ENCODE assay signal across 19 cellular contexts in the genomic region with DNA sequence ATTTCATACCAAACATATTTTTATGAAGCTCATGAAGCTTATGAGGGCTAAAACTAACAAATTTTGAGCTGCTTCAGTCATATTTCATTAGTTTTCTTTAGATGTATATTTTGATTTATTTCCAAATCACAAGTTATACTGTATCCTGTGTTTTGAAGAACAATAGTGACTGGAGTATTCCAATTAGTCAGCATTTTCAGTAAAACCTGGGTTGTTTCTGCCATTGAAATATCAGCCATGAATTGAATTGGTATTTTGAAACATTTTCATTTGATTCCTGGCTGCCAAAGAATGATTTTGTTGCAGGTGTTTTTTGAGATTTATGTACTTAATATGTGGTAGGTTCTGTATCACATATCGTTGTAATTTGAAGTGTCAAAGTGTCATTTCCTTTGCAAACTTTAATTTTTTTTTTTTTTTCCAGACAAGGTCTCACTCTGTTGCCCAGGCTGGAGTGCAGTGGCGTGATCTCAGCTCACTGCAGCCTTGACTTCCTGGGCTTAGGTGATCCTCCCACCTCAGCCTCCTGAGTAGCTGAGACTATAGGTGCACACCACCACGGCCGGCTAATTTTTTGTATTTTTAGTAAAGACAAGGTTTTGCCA.
A peak's percentile ranks its signal among the peaks of the same experiment; 100 is the strongest.
DNase-seq lines count a peak whose midpoint lies in the region; ATAC-seq and TF ChIP-seq lines count a peak whose summit lies in the region.
"Had no signal": no experiment of that assay in that cellular context is flagged by ENCODE, and none has a peak within 500 bp of the region (broad histone marks: within the 10 kb centered on the region; RNA-seq: fewer than 3 reads in every experiment).

No MANE protein-coding gene starts in this region.

- no peak overlapping the region for H2AFZ ChIP-seq in hepatocyte

- H3K9me2 ChIP-seq in hepatocyte (replicated peaks; ENCODE audit: insufficient read depth) = no peaks in the 10 kb centered on the region

- ATAC-seq in WTC11 = no peak
- ATAC-seq in HG03565 (IDR thresholded peaks at IDR 0.05; ENCODE audit: unreplicated experiment) = no peak
- no peak for ATAC-seq in GM21619 (IDR thresholded peaks at IDR 0.05; ENCODE audit: unreplicated experiment)
- ATAC-seq: PC-3 had no signal

- H3K27me3 ChIP-seq in hepatocyte (no peaks in the 10 kb centered on the region), skeletal muscle satellite cell (ENCODE audit: control insufficient read depth, insufficient read depth, low read length) (no peaks in the 10 kb centered on the region)
- H3K27me3 ChIP-seq: BE2C, SJCRH30 had no signal

- peaks cover 22% of the 10 kb centered on the region for H3K4me1 Mint-ChIP-seq in WTC11

- peak overlapping the region; percentile 2 for H3K27ac ChIP-seq in hepatocyte
- H3K27ac ChIP-seq: 22Rv1, SJCRH30 had no signal

- H3K4me3 ChIP-seq in hepatocyte (no peak overlapping the region), skeletal muscle satellite cell (ENCODE audit: low read length) (no peak overlapping the region)
- H3K4me3 ChIP-seq: SJCRH30 had no signal

- no peak overlapping the region for H3K27ac Mint-ChIP-seq in WTC11
- H3K27ac Mint-ChIP-seq: CD4-positive, CD25-positive, alpha-beta regulatory T cell had no signal

- H3K4me1 ChIP-seq in hepatocyte (ENCODE audit: insufficient read depth) (peaks cover 11% of the 10 kb centered on the region), skeletal muscle satellite cell (ENCODE audit: control insufficient read depth, insufficient read depth, low read length) (peaks cover 10% of the 10 kb centered on the region)
- H3K4me1 ChIP-seq: BE2C, SJCRH30 had no signal

- CTCF ChIA-PET in WTC11 (lab: Charles Lee) = interaction anchor here (2.3 kb wide), 1 partner anchor 11 kb away, joined by 12 read pairs; no protein-coding TSS in a partner anchor

- peaks cover 14% of the 10 kb centered on the region for H3K9me3 Mint-ChIP-seq in WTC11

- no peaks in the 10 kb centered on the region for H3K36me3 Mint-ChIP-seq in WTC11
- H3K36me3 Mint-ChIP-seq: CD4-positive, CD25-positive, alpha-beta regulatory T cell had no signal

- H3K36me3 ChIP-seq in hepatocyte (replicated peaks; ENCODE audit: insufficient read depth, low read depth) (no peaks in the 10 kb centered on the region), skeletal muscle satellite cell (ENCODE audit: insufficient read depth, low read length) (no peaks in the 10 kb centered on the region)
- H3K36me3 ChIP-seq: BE2C, SJCRH30 had no signal

- H3K79me2 ChIP-seq in hepatocyte = peaks cover 20% of the 10 kb centered on the region

- POLR2A ChIA-PET in WTC11 (lab: Charles Lee) = no interaction called here

- H3K9me3 ChIP-seq in hepatocyte (ENCODE audit: low read depth) = no peaks in the 10 kb centered on the region
- H3K9me3 ChIP-seq in skeletal muscle satellite cell (replicated peaks; ENCODE audit: low read length) = no peaks in the 10 kb centered on the region
- H3K9me3 ChIP-seq: BE2C had no signal

- no peak overlapping the region for H3K9ac ChIP-seq in skeletal muscle satellite cell (ENCODE audit: low read depth, low read length)

- TF ChIP-seq CTCF in WTC11 (IDR thresholded peaks at IDR 0.05) = no peak
- no peak for TF ChIP-seq CTCF in hepatocyte (IDR thresholded peaks at IDR 0.05; ENCODE audit: poor library complexity)

- no peaks in the 10 kb centered on the region for H4K20me1 ChIP-seq in hepatocyte (ENCODE audit: insufficient read depth, poor library complexity, severe bottlenecking)

- no peaks in the 10 kb centered on the region for H3K27me3 Mint-ChIP-seq in WTC11 (ENCODE audit: low read depth)

- no peak overlapping the region for H3K4me3 Mint-ChIP-seq in WTC11
- H3K4me3 Mint-ChIP-seq: CD4-positive, CD25-positive, alpha-beta regulatory T cell; H9 had no signal

- WGBS in hepatocyte (ENCODE audit: low lambda C conversion rate, missing lambda C conversion rate) = 80% methylated on average over 4 of the region's 4 CpGs

- DNase-seq in NCI-H1105 treated with DMSO at 0.1 percent for 48 hours (lab: John Stamatoyannopoulos, UW) (peak; percentile 42), NCI-H1105 (lab: John Stamatoyannopoulos, UW) (no peak), WTC11 (ENCODE audit: low spot score) (no peak), hepatocyte (ENCODE audit: low spot score) (no peak), HCEC 1CT (no peak)
- DNase-seq: BE2C; CD4-positive, CD25-positive, alpha-beta regulatory T cell; COR-L47; H9; KG1; NCI-H187; NCI-H226; NCI-H524 treated with DMSO at 0.1 percent for 48 hours; PC-3; SJCRH30 had no signal

- H3K4me2 ChIP-seq in hepatocyte = peak overlapping the region; percentile 51
- peak overlapping the region; percentile 28 for H3K4me2 ChIP-seq in skeletal muscle satellite cell (ENCODE audit: low read length)

TF ChIP-seq in WTC11, 78 proteins besides CTCF, POLR2A, EP300 and RAD21:
- TF ChIP-seq ZNF121 (CRISPR knock-in tag; IDR thresholded peaks at IDR 0.05) (0 out of 2 replicates have a peak, but pooled peaks have one; percentile 36), SOX15 (CRISPR knock-in tag; IDR thresholded peaks at IDR 0.05) (no peak)
